ENCODE assay signal across 12 cellular contexts in genomic region chr10:103106556-103106955, GRCh38.
DNase-seq lines count a peak whose midpoint lies in the region; ATAC-seq and TF ChIP-seq lines count a peak whose summit lies in the region.
"Had no signal": no experiment of that assay in that cellular context is flagged by ENCODE, and none has a peak within 500 bp of the region (broad histone marks: within the 10 kb centered on the region; RNA-seq: fewer than 3 reads in every experiment).

No MANE protein-coding gene starts in this region.

- no peak for ATAC-seq in CD8-positive, alpha-beta T cell
- no peak for ATAC-seq in stimulated activated naive CD8-positive, alpha-beta T cell treated with anti-CD3 and anti-CD28 coated beads, Interleukin-15, Interleukin-2, amounts not matched to agents 100 U/mL and 50 U/mL, for 24 hours
- no peak for ATAC-seq in GM19463 (IDR thresholded peaks at IDR 0.05; ENCODE audit: unreplicated experiment)
- ATAC-seq: HCT116, K562 had no signal

- CTCF ChIA-PET in CD8-positive, alpha-beta T cell (lab: Charles Lee) = no interaction called here

- H3K79me2 ChIP-seq in Karpas-422 (ENCODE audit: low read length) = peaks cover 58% of the 10 kb centered on the region

- peak overlapping the region; percentile 9 for H3K4me2 ChIP-seq in Karpas-422 (ENCODE audit: low read depth, low read length, poor library complexity, severe bottlenecking)

- H3K9me3 ChIP-seq in CD8-positive, alpha-beta T cell (ENCODE audit: low read length) = no peaks in the 10 kb centered on the region
- no peaks in the 10 kb centered on the region for H3K9me3 ChIP-seq in Karpas-422 (ENCODE audit: low read length)

- H3K4me1 ChIP-seq in CD8-positive, alpha-beta T cell (ENCODE audit: insufficient read depth, low read length) = no peaks in the 10 kb centered on the region
- H3K4me1 ChIP-seq in Karpas-422 (ENCODE audit: low read length) = peaks cover 49% of the 10 kb centered on the region

- H3K4me1 Mint-ChIP-seq in CD8-positive, alpha-beta T cell (ENCODE audit: low read depth) = peaks cover 3% of the 10 kb centered on the region

- no peaks in the 10 kb centered on the region for H3K27me3 ChIP-seq in CD8-positive, alpha-beta T cell (ENCODE audit: insufficient read depth, low read length)
- H3K27me3 ChIP-seq in Karpas-422 (ENCODE audit: low read length) = no peaks in the 10 kb centered on the region

- peaks cover 66% of the 10 kb centered on the region for H3K36me3 Mint-ChIP-seq in CD8-positive, alpha-beta T cell

- intact Hi-C loops in CD8-positive, alpha-beta T cell (cut with DNase I, micrococcal nuclease) = loop anchor here in 1 of 2 experiments (10.0 kb wide), 2 partner anchors 138 to 228 kb away; partner anchors contain the start of gene RPEL1

- no peaks in the 10 kb centered on the region for H3K27me3 Mint-ChIP-seq in CD8-positive, alpha-beta T cell (ENCODE audit: low read depth)

- POLR2A ChIA-PET in CD8-positive, alpha-beta T cell (lab: Charles Lee) = no interaction called here

- H3K9ac ChIP-seq in Karpas-422 (ENCODE audit: low read length) = no peak overlapping the region
- H3K9ac ChIP-seq: GM23248 had no signal

- no peaks in the 10 kb centered on the region for H3K9me2 ChIP-seq in Karpas-422 (replicated peaks; ENCODE audit: insufficient read depth, low read length)

- no peaks in the 10 kb centered on the region for H3K9me3 Mint-ChIP-seq in CD8-positive, alpha-beta T cell

- no peak overlapping the region for H2AFZ ChIP-seq in Karpas-422 (ENCODE audit: low read length)
- H2AFZ ChIP-seq: GM23248 had no signal

- H4K20me1 ChIP-seq in Karpas-422 (ENCODE audit: insufficient read depth, low read depth, low read length) = no peaks in the 10 kb centered on the region

- no peak overlapping the region for H3K27ac ChIP-seq in CD8-positive, alpha-beta T cell (ENCODE audit: low read depth, low read length)
- H3K27ac ChIP-seq in Karpas-422 (ENCODE audit: low read length) (peak overlapping the region; percentile 44), cingulate gyrus (ENCODE audit: low read depth, low read length) (peak overlapping the region; percentile 66)
- H3K27ac ChIP-seq: GM23248 had no signal

- DNase-seq in CD8-positive, alpha-beta T cell = no peak
- DNase-seq in Karpas-422 = no peak
- no peak for DNase-seq in NCI-H146 (lab: John Stamatoyannopoulos, UW)
- DNase-seq in stimulated activated naive CD8-positive, alpha-beta T cell treated with anti-CD3 and anti-CD28 coated beads, Interleukin-15, Interleukin-2, amounts not matched to agents 100 U/mL and 50 U/mL, for 24 hours = no peak
- DNase-seq in activated effector memory CD4-positive, alpha-beta T cell treated with anti-CD3 and anti-CD28 coated beads, Interleukin-2, amount 50 U/mL, for 16 hours = no peak
- DNase-seq: DND-41, GF-D8, GM23248 had no signal

- TF ChIP-seq CTCF in CD8-positive, alpha-beta T cell (IDR thresholded peaks at IDR 0.05) = no peak

- peaks cover 3% of the 10 kb centered on the region for H3K36me3 ChIP-seq in CD8-positive, alpha-beta T cell (ENCODE audit: insufficient read depth, low read length)
- H3K36me3 ChIP-seq in Karpas-422 (ENCODE audit: insufficient read depth, low read length) = peaks cover 15% of the 10 kb centered on the region; the same call in 1 of the 2 replicates

- no peak overlapping the region for H3K4me3 Mint-ChIP-seq in CD8-positive, alpha-beta T cell

- no peak overlapping the region for H3K4me3 ChIP-seq in CD8-positive, alpha-beta T cell (ENCODE audit: low read depth, low read length)
- no peak overlapping the region for H3K4me3 ChIP-seq in Karpas-422 (ENCODE audit: low read length)
- H3K4me3 ChIP-seq: GM23248, K562 had no signal

- H3K27ac Mint-ChIP-seq in CD8-positive, alpha-beta T cell = peak overlapping the region; percentile 55
